In the genomic region with DNA sequence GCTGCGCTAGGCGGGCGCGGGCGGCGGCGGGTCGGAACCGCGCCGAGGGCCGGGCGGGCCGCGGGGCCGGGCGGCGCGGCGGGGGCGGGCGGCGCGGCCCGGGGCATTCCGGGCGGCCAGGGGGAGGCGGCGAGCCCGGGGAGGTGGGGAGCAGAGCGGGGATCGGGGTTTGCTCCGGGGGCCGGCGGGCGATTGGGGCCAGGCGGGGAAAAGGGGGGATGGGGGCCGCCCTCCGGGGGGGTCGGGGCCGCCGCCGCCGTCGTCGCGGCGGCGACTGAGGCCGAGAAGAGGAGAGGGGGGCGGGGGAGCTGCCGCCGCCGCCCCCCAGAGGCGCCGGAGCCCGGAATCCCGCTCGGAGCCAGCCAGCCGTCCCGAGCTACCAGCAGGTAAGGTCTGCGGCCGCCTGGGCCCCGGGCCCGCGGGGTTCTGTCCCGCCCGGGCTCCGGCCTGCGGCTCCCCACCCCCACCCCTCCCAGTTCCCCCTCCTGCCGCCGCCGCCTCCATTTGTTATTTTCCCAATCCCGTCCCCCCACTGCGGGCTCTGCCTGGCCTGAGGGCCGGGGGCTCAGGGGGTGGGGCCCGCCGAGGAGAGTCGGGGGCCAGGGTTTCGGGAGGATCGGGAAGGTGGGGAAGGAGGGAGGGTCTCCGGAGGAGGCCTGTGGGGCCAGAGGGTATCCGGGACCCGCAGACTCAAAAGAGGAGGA, we compare ENCODE assay signal across 8 cellular contexts. TPM values are rescaled to one million over a fixed set of nuclear protein-coding genes. Genes with fewer than 3 reads are reported as not detected.
A peak's percentile ranks its signal among the peaks of the same experiment; 100 is the strongest.
DNase-seq lines count a peak whose midpoint lies in the region; ATAC-seq and TF ChIP-seq lines count a peak whose summit lies in the region.

No MANE protein-coding gene starts in this region.

- no peak for ATAC-seq in HG02588 (IDR thresholded peaks at IDR 0.05; ENCODE audit: unreplicated experiment)
- no peak for ATAC-seq in HG03469 (IDR thresholded peaks at IDR 0.05; ENCODE audit: unreplicated experiment)
- ATAC-seq in HG03097 (IDR thresholded peaks at IDR 0.05; ENCODE audit: low FRiP score, unreplicated experiment): no peak

- H3K4me2 ChIP-seq in SU-DHL-6 (ENCODE audit: low read depth, low read length, poor library complexity, severe bottlenecking): peak overlapping the region; percentile 69
- peak overlapping the region; percentile 97 for H3K4me2 ChIP-seq in fibroblast of lung (ENCODE audit: extremely low read depth, insufficient read depth, low read length)

- peak overlapping the region; percentile 75 for H3K4me3 ChIP-seq in GM12865 (ENCODE audit: low read depth, low read length)
- no peak overlapping the region for H3K4me3 ChIP-seq in SU-DHL-6 (ENCODE audit: insufficient read depth, low read length, poor library complexity, severe bottlenecking)
- H3K4me3 ChIP-seq in fibroblast of lung (replicated peaks in 1 of 4; ENCODE audit: control extremely low read depth in 1 of 4, insufficient read depth in 1 of 4, low read depth in 3 of 4, low read length in 4 of 4): peak overlapping the region; percentile 70 to 95 (median 88)
- H3K4me3 ChIP-seq in neutrophil (ENCODE audit: low read depth in 1 of 2, low read length in 1 of 2): peak overlapping the region; percentile 30 to 70

- DNase-seq in GM12865 (ENCODE audit: low read depth): no peak
- DNase-seq in fibroblast of lung (ENCODE audit: low read depth in 2 of 2): no peak
- no peak for DNase-seq in Ammon's horn (ENCODE audit: low spot score)

- H3K79me2 ChIP-seq in SU-DHL-6 (ENCODE audit: insufficient read depth, low read length) (no peaks in the 10 kb centered on the region), fibroblast of lung (ENCODE audit: control insufficient read depth, insufficient read depth, low read length) (peaks cover 52% of the 10 kb centered on the region)

- no peak overlapping the region for H2AFZ ChIP-seq in SU-DHL-6 (ENCODE audit: low read depth, low read length, severe bottlenecking)
- H2AFZ ChIP-seq in fibroblast of lung (ENCODE audit: low read length): no peak overlapping the region

- H3K4me1 ChIP-seq in fibroblast of lung (ENCODE audit: control insufficient read depth, extremely low read depth, insufficient read depth, low read length): peaks cover 32% of the 10 kb centered on the region
- peaks cover 13 to 27% of the 10 kb centered on the region in 2 experiments for H3K4me1 ChIP-seq in neutrophil (ENCODE audit: control insufficient read depth in 1 of 2, insufficient read depth in 1 of 2, low read depth in 1 of 2, low read length in 1 of 2)

- TF ChIP-seq CTCF in GM12865 (IDR thresholded peaks at IDR 0.05; ENCODE audit: insufficient read depth, low read depth, low read length, missing control alignments) (no peak), SU-DHL-6 (IDR thresholded peaks at IDR 0.05; ENCODE audit: insufficient read depth, low read length, poor library complexity, severe bottlenecking) (no peak), fibroblast of lung (conservative IDR thresholded peaks at IDR 0.05 in 1 of 2, IDR thresholded peaks at IDR 0.05 in 1 of 2; ENCODE audit: low read depth in 1 of 2, low read length in 2 of 2) (no peak), neutrophil (IDR thresholded peaks at IDR 0.05) (no peak)

- no peak overlapping the region for H3K9ac ChIP-seq in SU-DHL-6 (ENCODE audit: low read length)
- H3K9ac ChIP-seq in fibroblast of lung (ENCODE audit: insufficient read depth, low read length): peak overlapping the region; percentile 74

- 0 out of 2 replicates have a peak, but pooled peaks cover 5% of the 10 kb centered on the region for H3K27me3 ChIP-seq in SU-DHL-6 (ENCODE audit: low read length)
- no peaks in the 10 kb centered on the region for H3K27me3 ChIP-seq in fibroblast of lung (ENCODE audit: control insufficient read depth, insufficient read depth, low read length)
- H3K27me3 ChIP-seq in neutrophil: peaks cover 79% of the 10 kb centered on the region

- no peaks in the 10 kb centered on the region for H3K9me3 ChIP-seq in SU-DHL-6 (ENCODE audit: insufficient read depth, low read length)
- no peaks in the 10 kb centered on the region for H3K9me3 ChIP-seq in fibroblast of lung (ENCODE audit: control insufficient read depth, insufficient read depth, low read depth, low read length)
- no peaks in the 10 kb centered on the region for H3K9me3 ChIP-seq in neutrophil

- H3F3A ChIP-seq in SU-DHL-6 (ENCODE audit: insufficient read depth): no peaks in the 10 kb centered on the region; the same call in 1 of the 2 replicates

- H3K27ac ChIP-seq in SU-DHL-6 (ENCODE audit: low read depth, low read length) (no peak overlapping the region), fibroblast of lung (ENCODE audit: insufficient read depth, low read length) (peak overlapping the region; percentile 54), neutrophil (no peak overlapping the region)

- no peaks in the 10 kb centered on the region for H3K9me2 ChIP-seq in SU-DHL-6 (replicated peaks; ENCODE audit: insufficient read depth, low read length)

- H4K20me1 ChIP-seq in SU-DHL-6 (ENCODE audit: low read depth, low read length): no peaks in the 10 kb centered on the region
- no peaks in the 10 kb centered on the region for H4K20me1 ChIP-seq in fibroblast of lung (ENCODE audit: control insufficient read depth, extremely low read depth, insufficient read depth, low read length)

- H3K36me3 ChIP-seq in SU-DHL-6 (ENCODE audit: low read length): no peaks in the 10 kb centered on the region
- no peaks in the 10 kb centered on the region for H3K36me3 ChIP-seq in fibroblast of lung (ENCODE audit: control insufficient read depth, insufficient read depth, low read length)
- no peaks in the 10 kb centered on the region for H3K36me3 ChIP-seq in neutrophil

RNA-seq across cellular contexts. Expression of gene ATN1, which starts 0.4 kb away (rescaled TPM):
- total RNA-seq in fibroblast of lung: 8.2 and 21.5 TPM in 2 replicates
- polyA plus RNA-seq in fibroblast of lung: 9.4 and 14.5 TPM in 2 replicates
- 65.1 and 76.2 TPM in 2 replicates for polyA plus RNA-seq in fibroblast of lung (2012)
- 192 and 200 TPM in 2 replicates for polyA minus RNA-seq in fibroblast of lung (ENCODE audit: low replicate concordance)

RNA-seq across cellular contexts. Expression of gene ENO2, which starts 13.8 kb away (rescaled TPM):
- total RNA-seq in fibroblast of lung: 20.3 TPM in 2 replicates
- polyA plus RNA-seq in fibroblast of lung: 29.4 and 43.0 TPM in 2 replicates
- polyA plus RNA-seq in fibroblast of lung (2012): 29.0 and 41.2 TPM in 2 replicates
- 40.4 and 68.7 TPM in 2 replicates for polyA minus RNA-seq in fibroblast of lung (ENCODE audit: low replicate concordance)

RNA-seq across cellular contexts. Expression of gene RNU7-1, which starts 15.5 kb away (rescaled TPM):
- not detected in 2 replicates for total RNA-seq in fibroblast of lung
- polyA plus RNA-seq in fibroblast of lung: not detected in 2 replicates
- polyA plus RNA-seq in fibroblast of lung (2012): not detected in 2 replicates
- not detected in 2 replicates for polyA minus RNA-seq in fibroblast of lung (ENCODE audit: low replicate concordance)

RNA-seq across cellular contexts. Expression of gene C12orf57, which starts 15.7 kb away (rescaled TPM):
- 107 and 177 TPM in 2 replicates for total RNA-seq in fibroblast of lung
- polyA plus RNA-seq in fibroblast of lung: 172 and 220 TPM in 2 replicates
- polyA plus RNA-seq in fibroblast of lung (2012): 181 and 214 TPM in 2 replicates
- 60.1 and 67.8 TPM in 2 replicates for polyA minus RNA-seq in fibroblast of lung (ENCODE audit: low replicate concordance)

RNA-seq across cellular contexts. Expression of gene PTPN6, which starts 23.0 kb away (rescaled TPM):
- 0.26 TPM in 1 of 2 replicates, not detected in the other for total RNA-seq in fibroblast of lung
- 0.06 TPM in 1 of 2 replicates, not detected in the other for polyA plus RNA-seq in fibroblast of lung
- not detected in 2 replicates for polyA plus RNA-seq in fibroblast of lung (2012)
- polyA minus RNA-seq in fibroblast of lung (ENCODE audit: low replicate concordance): 0.79 TPM in 1 of 2 replicates, not detected in the other
